In the genomic region with DNA sequence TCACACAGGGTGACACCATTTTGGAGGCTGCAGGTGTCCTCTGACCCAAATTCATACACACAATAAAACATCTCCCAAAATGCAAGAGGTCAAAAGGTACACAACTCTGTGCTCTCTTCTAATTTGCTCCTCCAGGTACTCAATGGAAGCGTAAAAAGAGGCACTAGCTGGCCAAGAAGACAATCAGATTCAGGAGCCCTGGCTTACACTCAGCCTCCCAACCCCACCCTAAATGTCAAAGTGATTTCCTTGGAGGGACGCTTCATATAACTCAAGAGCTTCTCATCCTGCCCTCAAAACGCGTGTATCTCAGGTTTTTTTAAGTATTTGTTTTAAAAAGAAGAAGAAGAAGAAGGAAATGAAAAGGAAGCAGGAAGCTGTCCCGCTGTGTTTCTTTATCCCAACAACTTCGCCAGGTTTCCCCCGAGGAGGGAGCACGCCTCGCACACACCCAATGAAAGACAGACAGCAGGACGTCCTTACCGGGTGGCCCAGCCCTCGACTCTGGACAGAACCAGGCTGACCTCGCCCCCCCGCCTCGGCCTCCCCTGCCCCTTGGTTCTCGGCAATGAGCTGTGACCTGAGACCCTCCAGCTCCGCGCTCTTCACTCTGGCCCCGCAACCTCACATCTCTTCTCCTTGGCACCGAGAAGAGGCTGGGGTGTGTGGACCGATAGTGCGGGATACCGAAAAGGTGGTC, we compare ENCODE assay signal across 13 cellular contexts.
DNase-seq lines count a peak whose midpoint lies in the region; ATAC-seq and TF ChIP-seq lines count a peak whose summit lies in the region.
"Had no signal": no experiment of that assay in that cellular context is flagged by ENCODE, and none has a peak within 500 bp of the region (broad histone marks: within the 10 kb centered on the region; RNA-seq: fewer than 3 reads in every experiment).

No MANE protein-coding gene starts in this region.

- peaks cover 9% of the 10 kb centered on the region for H3K4me1 ChIP-seq in smooth muscle cell (ENCODE audit: low read depth)
- H3K4me1 ChIP-seq: SJSA1 had no signal

- H3K27ac Mint-ChIP-seq in chondrocyte (ENCODE audit: unreplicated experiment), result no peak overlapping the region
- H3K27ac Mint-ChIP-seq: activated CD4-positive, alpha-beta T cell treated with anti-CD3 and anti-CD28 coated beads, Interleukin-2, amount 10 ng/mL, durations not matched to agents 7 days and 5 days; activated naive CD4-positive, alpha-beta T cell treated with anti-CD3 and anti-CD28 coated beads, Interleukin-2, amount 50 U/mL, for 24 hours had no signal

- no peak for ATAC-seq in GM21390 (IDR thresholded peaks at IDR 0.05; ENCODE audit: unreplicated experiment)

- H3K4me3 ChIP-seq in H7 (ENCODE audit: insufficient read depth, low read depth, low read length), result peak overlapping the region; percentile 43
- H3K4me3 ChIP-seq in smooth muscle cell, result peak overlapping the region; percentile 44
- H3K4me3 ChIP-seq: SJSA1 had no signal

- TF ChIP-seq CTCF in chondrocyte (IDR thresholded peaks at IDR 0.05) (no peak), smooth muscle cell (IDR thresholded peaks at IDR 0.05; ENCODE audit: borderline replicate concordance, insufficient read depth, poor library complexity, severe bottlenecking) (no peak)

- H3K27ac ChIP-seq in smooth muscle cell (ENCODE audit: low read depth), result no peak overlapping the region
- H3K27ac ChIP-seq: SJSA1 had no signal

- H3K36me3 Mint-ChIP-seq in chondrocyte (ENCODE audit: low read depth), result no peaks in the 10 kb centered on the region
- H3K36me3 Mint-ChIP-seq: activated naive CD4-positive, alpha-beta T cell treated with anti-CD3 and anti-CD28 coated beads, Interleukin-2, amount 50 U/mL, for 24 hours had no signal

- no peak overlapping the region for H3K9ac ChIP-seq in smooth muscle cell (ENCODE audit: low read depth)

- H3K4me1 Mint-ChIP-seq in chondrocyte (ENCODE audit: low read depth), result peaks cover 22% of the 10 kb centered on the region
- H3K4me1 Mint-ChIP-seq: activated CD4-positive, alpha-beta T cell treated with anti-CD3 and anti-CD28 coated beads, Interleukin-2, amount 10 ng/mL, durations not matched to agents 7 days and 5 days; activated naive CD4-positive, alpha-beta T cell treated with anti-CD3 and anti-CD28 coated beads, Interleukin-2, amount 50 U/mL, for 24 hours had no signal

- no peaks in the 10 kb centered on the region for H4K20me1 ChIP-seq in smooth muscle cell (ENCODE audit: low read depth)

- peak; percentile 44 for DNase-seq in H7
- DNase-seq in chondrocyte (ENCODE audit: low spot score), result peak; percentile 92
- DNase-seq in iPS-NIHi11 (ENCODE audit: low spot score), result peak; percentile 15
- DNase-seq in smooth muscle cell (lab: John Stamatoyannopoulos, UW; ENCODE audit: unreplicated experiment), result no peak
- no peak for DNase-seq in NCI-H1694 treated with DMSO at 0.1 percent for 48 hours (lab: John Stamatoyannopoulos, UW)
- DNase-seq in NK-92 (lab: John Stamatoyannopoulos, UW; ENCODE audit: unreplicated experiment), result no peak
- DNase-seq in germinal center (ENCODE audit: low spot score), result no peak
- DNase-seq: activated CD4-positive, alpha-beta T cell treated with anti-CD3 and anti-CD28 coated beads, Interleukin-2, amount 10 ng/mL, durations not matched to agents 7 days and 5 days; DMS79; GOT3 had no signal

- peak overlapping the region; percentile 89 for H3K4me2 ChIP-seq in smooth muscle cell

- peaks cover under 1% of the 10 kb centered on the region for H3K9me3 Mint-ChIP-seq in chondrocyte (ENCODE audit: low read depth)
- H3K9me3 Mint-ChIP-seq: activated CD4-positive, alpha-beta T cell treated with anti-CD3 and anti-CD28 coated beads, Interleukin-2, amount 10 ng/mL, durations not matched to agents 7 days and 5 days had no signal

- H3F3A ChIP-seq in smooth muscle cell (ENCODE audit: low read depth), result no peaks in the 10 kb centered on the region

- H3K36me3 ChIP-seq in H7 (replicated peaks; ENCODE audit: control insufficient read depth, insufficient read depth, low read length) (no peaks in the 10 kb centered on the region), smooth muscle cell (ENCODE audit: low read depth) (no peaks in the 10 kb centered on the region)
- H3K36me3 ChIP-seq: SJSA1 had no signal

- no peaks in the 10 kb centered on the region for H3K9me3 ChIP-seq in smooth muscle cell (replicated peaks; ENCODE audit: low read depth)
- H3K9me3 ChIP-seq: SJSA1 had no signal

- H2AFZ ChIP-seq in smooth muscle cell (ENCODE audit: low read depth), result no peak overlapping the region

- H3K27me3 ChIP-seq in H7 (ENCODE audit: control insufficient read depth, insufficient read depth, low read length) (peaks cover 34% of the 10 kb centered on the region), smooth muscle cell (ENCODE audit: low read depth) (peaks cover 65% of the 10 kb centered on the region)
- H3K27me3 ChIP-seq: SJSA1 had no signal

- no peaks in the 10 kb centered on the region for H3K79me2 ChIP-seq in smooth muscle cell (ENCODE audit: low read depth)

- peak overlapping the region; percentile 54 for H3K4me3 Mint-ChIP-seq in chondrocyte (ENCODE audit: unreplicated experiment)
- H3K4me3 Mint-ChIP-seq: activated CD4-positive, alpha-beta T cell treated with anti-CD3 and anti-CD28 coated beads, Interleukin-2, amount 10 ng/mL, durations not matched to agents 7 days and 5 days; activated naive CD4-positive, alpha-beta T cell treated with anti-CD3 and anti-CD28 coated beads, Interleukin-2, amount 50 U/mL, for 24 hours had no signal

- H3K27me3 Mint-ChIP-seq in chondrocyte (ENCODE audit: low read depth), result peaks cover 39% of the 10 kb centered on the region

- WGBS in smooth muscle cell (ENCODE audit: low lambda C conversion rate), result 10% methylated on average over 20 of the region's 23 CpGs

Comparison
In these comparisons a context has a peak if more than half of its experiments do, and no peak if none do; other contexts are left out.
1. DNase-seq: peak in H7 (single experiment), chondrocyte (single experiment) and iPS-NIHi11 (single experiment); none in smooth muscle cell (single experiment), NCI-H1694 treated with DMSO at 0.1 percent for 48 hours (single experiment), NK-92 (single experiment) and germinal center (single experiment).